ENCODE assay signal across 23 cellular contexts in the genomic region with DNA sequence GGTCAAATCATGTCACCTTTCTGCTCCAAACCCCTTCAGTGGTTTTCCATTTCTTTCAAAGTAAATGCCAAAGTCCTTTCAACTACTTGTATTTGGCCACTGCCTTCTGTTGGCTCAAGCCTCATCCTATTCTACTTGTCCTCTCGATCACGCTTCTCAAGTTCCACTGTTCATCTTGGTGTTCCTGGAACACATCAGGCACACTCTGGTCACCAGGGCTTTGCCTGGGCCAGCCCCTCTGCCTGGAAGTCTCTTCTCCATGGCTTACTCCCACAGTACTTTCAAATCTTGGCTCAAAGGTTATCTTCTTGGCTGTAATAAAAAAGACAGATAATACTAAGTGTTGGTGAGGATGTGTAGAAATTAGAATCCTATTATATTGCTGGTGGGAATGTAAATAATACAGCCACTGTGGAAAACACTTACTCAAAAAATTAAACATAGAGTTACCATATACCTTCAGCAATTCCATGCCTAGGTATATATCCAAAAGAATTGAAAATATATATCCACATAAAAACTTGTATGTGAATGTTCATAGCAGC. TPM values are rescaled to one million over a fixed set of nuclear protein-coding genes. Genes with fewer than 3 reads are reported as not detected.
DNase-seq lines count a peak whose midpoint lies in the region; ATAC-seq and TF ChIP-seq lines count a peak whose summit lies in the region.
"Had no signal": no experiment of that assay in that cellular context is flagged by ENCODE, and none has a peak within 500 bp of the region (broad histone marks: within the 10 kb centered on the region; RNA-seq: fewer than 3 reads in every experiment).

No MANE protein-coding gene starts in this region.

- H2AK5ac ChIP-seq in mesenchymal stem cell (ENCODE audit: low read length, severe bottlenecking) = no peak overlapping the region

- no peak overlapping the region for H3K23ac ChIP-seq in mesenchymal stem cell (ENCODE audit: low read length in 2 of 2)

- WGBS in heart left ventricle, 4 donors = 38 to 63% (median 39%) methylated on average over 2 of the region's 2 CpGs
- WGBS in mesenchymal stem cell = 96% methylated on average over 2 of the region's 2 CpGs

- H3K27ac ChIP-seq in heart left ventricle (peak overlapping the region in 10 of 12 donors; percentile 13 to 83 (median 62)), left ventricle myocardium inferior (replicated peaks) (peak overlapping the region; percentile 83), mesenchymal stem cell (ENCODE audit: low read length, poor library complexity, severe bottlenecking) (no peak overlapping the region)
- H3K27ac ChIP-seq: A549; BLaER1 treated with 17β-estradiol and CSF1 and Interleukin-3, amounts not matched to agents 10 nM and 100 nM had no signal

- no peak overlapping the region for H4K91ac ChIP-seq in mesenchymal stem cell (ENCODE audit: low read length)

- no peak overlapping the region for H2AFZ ChIP-seq in mesenchymal stem cell (ENCODE audit: low read depth, low read length)

- H3K27me3 ChIP-seq in heart left ventricle (no peaks in the 10 kb centered on the region), left ventricle myocardium inferior (ENCODE audit: low read depth) (no peaks in the 10 kb centered on the region), mesenchymal stem cell (ENCODE audit: control insufficient read depth in 1 of 2, insufficient read depth in 1 of 2, low read length in 2 of 2) (no peaks in the 10 kb centered on the region)
- H3K27me3 ChIP-seq: BE2C; BLaER1 treated with 17β-estradiol and CSF1 and Interleukin-3, amounts not matched to agents 10 nM and 100 nM had no signal

- intact Hi-C loops in Right ventricle myocardium superior (cut with DNase I) (loop anchor here (5.0 kb wide), 1 partner anchor 79 kb away; no protein-coding TSS in a partner anchor), cardiac septum (cut with DNase I) (no loop called here), heart left ventricle (cut with DNase I) (loop anchor here in 1 of 10 donors (5.0 kb wide), 1 partner anchor 64 kb away; no protein-coding TSS in a partner anchor), left ventricle myocardium inferior (cut with micrococcal nuclease) (no loop called here)

- no peaks in the 10 kb centered on the region for H3K36me3 ChIP-seq in heart left ventricle
- no peaks in the 10 kb centered on the region for H3K36me3 ChIP-seq in left ventricle myocardium inferior
- no peaks in the 10 kb centered on the region for H3K36me3 ChIP-seq in mesenchymal stem cell (ENCODE audit: control insufficient read depth in 1 of 2, insufficient read depth in 2 of 2, low read depth in 1 of 2, low read length in 2 of 2)
- H3K36me3 ChIP-seq: BE2C; BLaER1 treated with 17β-estradiol and CSF1 and Interleukin-3, amounts not matched to agents 10 nM and 100 nM had no signal

- TF ChIP-seq CTCF in heart left ventricle (IDR thresholded peaks at IDR 0.05) = no peak
- no peak for TF ChIP-seq CTCF in left ventricle myocardium inferior (IDR thresholded peaks at IDR 0.05; ENCODE audit: borderline replicate concordance)

- TF ChIP-seq POLR2A in heart left ventricle (IDR thresholded peaks at IDR 0.05) = no peak

- ATAC-seq in Right ventricle myocardium superior (ENCODE audit: poor library complexity) (peak; percentile 90), heart left ventricle (peak; percentile 85 to 97 (median 92)), HG02970 (IDR thresholded peaks at IDR 0.05; ENCODE audit: low FRiP score, unreplicated experiment) (no peak)
- ATAC-seq: A549, HCT116 had no signal

- DNase-seq in Right ventricle myocardium superior = peak; percentile 78
- no peak for DNase-seq in cardiac septum (ENCODE audit: low spot score)
- DNase-seq in heart left ventricle = peak; percentile 48 to 87 (median 66)
- DNase-seq in left ventricle myocardium inferior = peak; percentile 70
- no peak for DNase-seq in mesenchymal stem cell
- DNase-seq in globus pallidus (ENCODE audit: low spot score) = no peak
- no peak for DNase-seq in SHP77 (lab: John Stamatoyannopoulos, UW)
- DNase-seq: 8988T; ACHN; AML-193; BE2C; Calu3; CD4-positive, alpha-beta T cell; COR-L47; DMS53; DMS79 treated with DMSO at 0.1 percent for 48 hours; GF-D8; H9; HFFc6 had no signal

- no peak overlapping the region for H3K18ac ChIP-seq in mesenchymal stem cell (ENCODE audit: low read depth in 1 of 2, low read length in 2 of 2)

- H3K9me3 ChIP-seq in heart left ventricle = peaks cover 0 to 18% (median 0%) of the 10 kb centered on the region in 12 donors
- peaks cover 7% of the 10 kb centered on the region for H3K9me3 ChIP-seq in left ventricle myocardium inferior (replicated peaks)
- no peaks in the 10 kb centered on the region for H3K9me3 ChIP-seq in mesenchymal stem cell (ENCODE audit: control insufficient read depth, low read length)
- H3K9me3 ChIP-seq: A549, BE2C had no signal

- no peak overlapping the region for H2BK120ac ChIP-seq in mesenchymal stem cell (ENCODE audit: low read depth, low read length)

- H3K9ac ChIP-seq in mesenchymal stem cell (ENCODE audit: low read length) = no peak overlapping the region
- H3K9ac ChIP-seq: BLaER1 treated with 17β-estradiol and CSF1 and Interleukin-3, amounts not matched to agents 10 nM and 100 nM had no signal

- no peak overlapping the region for H4K8ac ChIP-seq in mesenchymal stem cell (ENCODE audit: low read length)

- no peak overlapping the region for H2BK5ac ChIP-seq in mesenchymal stem cell (ENCODE audit: low read depth, low read length, poor library complexity, severe bottlenecking)

- H3K4ac ChIP-seq in mesenchymal stem cell (ENCODE audit: low read depth in 1 of 2, low read length in 2 of 2) = no peak overlapping the region

- H2BK15ac ChIP-seq in mesenchymal stem cell (ENCODE audit: low read depth, poor library complexity, severe bottlenecking) = peak overlapping the region; percentile 33

- H3K14ac ChIP-seq in mesenchymal stem cell (ENCODE audit: low read length in 2 of 2) = no peak overlapping the region

- H3K4me1 ChIP-seq in heart left ventricle (peaks cover 0 to 43% (median 17%) of the 10 kb centered on the region in 12 donors), left ventricle myocardium inferior (peaks cover 29% of the 10 kb centered on the region), mesenchymal stem cell (ENCODE audit: control insufficient read depth, insufficient read depth, low read depth, low read length) (no peaks in the 10 kb centered on the region)
- H3K4me1 ChIP-seq: A549; BLaER1 treated with 17β-estradiol and CSF1 and Interleukin-3, amounts not matched to agents 10 nM and 100 nM had no signal

- peak overlapping the region; percentile 23 for H3K4me2 ChIP-seq in mesenchymal stem cell (ENCODE audit: low read length, poor library complexity, severe bottlenecking)
- H3K4me2 ChIP-seq: A549; BLaER1 treated with 17β-estradiol and CSF1 and Interleukin-3, amounts not matched to agents 10 nM and 100 nM had no signal

- no peak overlapping the region for H3K4me3 ChIP-seq in heart left ventricle
- H3K4me3 ChIP-seq in left ventricle myocardium inferior = no peak overlapping the region
- H3K4me3 ChIP-seq in mesenchymal stem cell (ENCODE audit: insufficient read depth in 1 of 2, low read depth in 1 of 2, low read length in 2 of 2) = no peak overlapping the region
- H3K4me3 ChIP-seq: A549; BLaER1 treated with 17β-estradiol and CSF1 and Interleukin-3, amounts not matched to agents 10 nM and 100 nM had no signal

- H3K79me1 ChIP-seq in mesenchymal stem cell (replicated peaks; ENCODE audit: low read length, poor library complexity, severe bottlenecking) = no peaks in the 10 kb centered on the region

- H2BK12ac ChIP-seq in mesenchymal stem cell (ENCODE audit: low read length in 2 of 2) = peak overlapping the region in 1 of 2 experiments; percentile 55

RNA-seq across cellular contexts. Expression of a gene that starts 17.3 kb away (rescaled TPM):
- total RNA-seq in Right ventricle myocardium superior (292 TPM), cardiac septum (219 TPM), heart left ventricle (100 to 1,000 TPM; 141 to 413 (median 277) TPM), left ventricle myocardium inferior (258 TPM)
- polyA plus RNA-seq in heart left ventricle = 10 to 100 TPM; 48.7 to 63.8 TPM
- polyA plus RNA-seq in mesenchymal stem cell (2013, experiment 1 of 2) = 47.8 TPM
- polyA plus RNA-seq in mesenchymal stem cell (2013, experiment 2 of 2) = 46.7 TPM

Comparison
In these comparisons a context has a peak if more than half of its experiments do, and no peak if none do; other contexts are left out.
1. DNase-seq: peak in Right ventricle myocardium superior (single experiment), heart left ventricle (5 of 5) and left ventricle myocardium inferior (single experiment); none in cardiac septum (single experiment), mesenchymal stem cell (single experiment), globus pallidus (single experiment) and SHP77 (0 of 2).